Comparison of ENCODE assay signal across 9 cellular contexts in the genomic region with DNA sequence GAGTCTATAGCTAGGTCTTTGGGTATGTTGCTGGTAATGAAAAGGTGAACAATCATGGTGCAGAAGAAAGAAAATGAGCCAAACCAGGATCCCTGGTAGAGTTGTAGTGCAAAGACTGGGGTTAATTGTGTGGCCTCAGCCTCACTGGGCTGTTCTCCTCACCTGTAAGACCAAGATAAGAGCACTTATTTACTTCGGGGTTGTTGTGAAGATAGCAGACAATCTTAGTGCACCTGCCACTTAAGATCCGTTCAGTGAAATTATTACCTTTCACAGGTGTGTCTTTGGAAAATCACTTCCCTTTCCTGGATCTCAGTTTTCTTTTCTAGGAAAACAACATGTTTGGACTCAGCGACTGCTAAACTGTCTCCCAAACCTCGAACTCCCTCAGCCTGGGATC. TPM values are rescaled to one million over a fixed set of nuclear protein-coding genes. Genes with fewer than 3 reads are reported as not detected.
A peak's percentile ranks its signal among the peaks of the same experiment; 100 is the strongest.
DNase-seq lines count a peak whose midpoint lies in the region; ATAC-seq, FAIRE-seq and TF ChIP-seq lines count a peak whose summit lies in the region.
"Had no signal": no experiment of that assay in that cellular context is flagged by ENCODE, and none has a peak within 500 bp of the region (broad histone marks: within the 10 kb centered on the region; RNA-seq: fewer than 3 reads in every experiment).

No MANE protein-coding gene starts in this region.

- TSS peak; percentile 76 for BruUV-seq in K562 (replicated peaks; lab: Mats Ljungman, UMichigan)

- H3K27me3 ChIP-seq in left ventricle myocardium inferior (ENCODE audit: low read depth) (no peaks in the 10 kb centered on the region), K562 (ENCODE audit: control insufficient read depth in 2 of 2, insufficient read depth in 2 of 2, low read length in 2 of 2) (no peaks in the 10 kb centered on the region), vagina (no peaks in the 10 kb centered on the region)

- TF ChIP-seq POLR2A in K562 (conservative IDR thresholded peaks at IDR 0.05) (no peak), vagina (IDR thresholded peaks at IDR 0.05) (no peak)

- FAIRE-seq in K562 (lab: Jason Lieb, UNC), result peak; percentile 15

- peak overlapping the region; percentile 99 for H2AFZ ChIP-seq in K562 (ENCODE audit: low read depth, low read length)

- H3K4me3 ChIP-seq in left ventricle myocardium inferior (peak overlapping the region; percentile 73), K562 (peak overlapping the region; percentile 56; the same call in 1 of the 2 replicates), mesodermal cell (ENCODE audit: extremely low read depth, insufficient read depth, low read length, poor library complexity, severe bottlenecking) (peak overlapping the region; percentile 43), vagina (peak overlapping the region; percentile 55 to 64)

- no peaks in the 10 kb centered on the region for H3K9me1 ChIP-seq in K562 (ENCODE audit: control insufficient read depth, insufficient read depth, low read length)

- intact Hi-C loops in left ventricle myocardium inferior (cut with micrococcal nuclease) (loop anchor here (10.0 kb wide), 2 partner anchors 409 to 511 kb away; a partner anchor contains a TSS), Right ventricle myocardium inferior (cut with DNase I) (loop anchor here (2.0 to 10.0 kb wide), 8 partner anchors 91 to 511 kb away; a partner anchor contains a TSS), K562 (cut with micrococcal nuclease) (loop anchor here (5.0 to 10.0 kb wide), 4 partner anchors 212 to 513 kb away; a partner anchor contains a TSS), vagina (cut with DNase I) (loop anchor here (2.0 to 10.0 kb wide), 3 partner anchors 401 to 513 kb away; no protein-coding TSS in a partner anchor)

- TF ChIP-seq EP300 in K562 (IDR thresholded peaks at IDR 0.05; ENCODE audit: low read length), result no peak

- H3K9me3 ChIP-seq in left ventricle myocardium inferior (replicated peaks) (no peaks in the 10 kb centered on the region), K562 (replicated peaks; ENCODE audit: control insufficient read depth, insufficient read depth, low read depth, low read length) (no peaks in the 10 kb centered on the region), mesodermal cell (ENCODE audit: control insufficient read depth, low read length) (no peaks in the 10 kb centered on the region), vagina (no peaks in the 10 kb centered on the region)

- H3K4me1 ChIP-seq in left ventricle myocardium inferior (peaks cover 48% of the 10 kb centered on the region), K562 (replicated peaks in 1 of 2; ENCODE audit: control insufficient read depth in 2 of 2, insufficient read depth in 2 of 2, low read length in 2 of 2) (peaks cover 9 to 28% of the 10 kb centered on the region in 2 experiments), mesodermal cell (ENCODE audit: control insufficient read depth, insufficient read depth, low read length, poor library complexity, severe bottlenecking) (peaks cover 7% of the 10 kb centered on the region), vagina (peaks cover 31% of the 10 kb centered on the region)

- CTCF ChIA-PET in K562 (lab: Yijun Ruan, JAX; ENCODE audit: low intra/inter-chr PET ratio), result no interaction called here

- no peaks in the 10 kb centered on the region; the same call in 2 of the 3 replicates for H3K79me2 ChIP-seq in K562 (ENCODE audit: control insufficient read depth, insufficient read depth, low read length)

- H3K4me2 ChIP-seq in K562 (ENCODE audit: insufficient read depth, low read length), result peak overlapping the region; percentile 79

- peak overlapping the region; percentile 99 for H3K27ac ChIP-seq in left ventricle myocardium inferior (replicated peaks)
- H3K27ac ChIP-seq in K562 (ENCODE audit: extremely low read depth, low read depth, low read length), result no peak overlapping the region
- H3K27ac ChIP-seq in mesodermal cell (ENCODE audit: low read depth, low read length, severe bottlenecking), result no peak overlapping the region
- peak overlapping the region; percentile 97 for H3K27ac ChIP-seq in vagina

- H3K9ac ChIP-seq in K562 (ENCODE audit: insufficient read depth in 1 of 2, low read depth in 2 of 2, low read length in 2 of 2), result peak overlapping the region in 1 of 2 experiments; percentile 72; a peak in 1 of 4 replicates

- in situ Hi-C loops in K562 (cut with MboI), result no loop called here

- H4K20me1 ChIP-seq in K562 (replicated peaks; ENCODE audit: control insufficient read depth, insufficient read depth, low read length), result no peaks in the 10 kb centered on the region

- TF ChIP-seq RAD21 in K562 (CRISPR knock-in tag; conservative IDR thresholded peaks at IDR 0.05 in 1 of 2, IDR thresholded peaks at IDR 0.05 in 1 of 2), result no peak

- 5% methylated on average over 4 of the region's 4 CpGs for WGBS in K562 (ENCODE audit: insufficient coverage, low coverage, missing lambda C conversion rate)
- WGBS in mesodermal cell (ENCODE audit: insufficient coverage in 2 of 2), 2 experiments, result 92 to 100% methylated on average over 3 to 4 of the region's 4 CpGs

- TF ChIP-seq CTCF in left ventricle myocardium inferior (IDR thresholded peaks at IDR 0.05; ENCODE audit: borderline replicate concordance) (no peak), K562 (IDR thresholded peaks at IDR 0.05 in 2 of 3, conservative IDR thresholded peaks at IDR 0.05 in 1 of 3; ENCODE audit: insufficient read depth in 2 of 3, low read depth in 1 of 3, low read length in 3 of 3) (no peak), vagina (IDR thresholded peaks at IDR 0.05) (no peak)

- H3K36me3 ChIP-seq in left ventricle myocardium inferior, result no peaks in the 10 kb centered on the region
- H3K36me3 ChIP-seq in K562 (ENCODE audit: control insufficient read depth, insufficient read depth, low read length), result no peaks in the 10 kb centered on the region
- H3K36me3 ChIP-seq in mesodermal cell (ENCODE audit: control insufficient read depth, insufficient read depth, low read length), result no peaks in the 10 kb centered on the region
- H3K36me3 ChIP-seq in vagina, result no peaks in the 10 kb centered on the region

- ATAC-seq in Right ventricle myocardium inferior (no peak), K562 (no peak), GM19035 (IDR thresholded peaks at IDR 0.05; ENCODE audit: unreplicated experiment) (no peak)

- DNase-seq in left ventricle myocardium inferior (no peak), Right ventricle myocardium inferior (ENCODE audit: missing footprints) (no peak), K562 (ENCODE audit: extremely low read depth in 1 of 4, low spot score in 3 of 4) (peak in 1 of 4 experiments; percentile 28), vagina (ENCODE audit: extremely low spot score in 2 of 2) (no peak), HPDE6-E6E7 (ENCODE audit: extremely low spot score) (no peak), NCI-H446 treated with DMSO at 0.1 percent for 48 hours (lab: John Stamatoyannopoulos, UW) (no peak)
- DNase-seq: NK-92 treated with Interleukin-12 subunit alpha and Interleukin-12 subunit beta, amount 100 ng/mL, for 24 hours had no signal

- POLR2A ChIA-PET in K562 (lab: Yijun Ruan, JAX), result interaction anchor here (1.2 to 1.9 kb wide), 2 partner anchors 10 to 17 kb away, joined by 4 to 5 read pairs; no protein-coding TSS in a partner anchor

TF ChIP-seq in K562, 482 proteins besides CTCF, POLR2A, EP300 and RAD21:
- TF ChIP-seq NCOR1 (IDR thresholded peaks at IDR 0.05), result peak; percentile 19; the same call in 1 of the 2 replicates
- peak; percentile 60 for TF ChIP-seq TCF3 (CRISPR knock-in tag; IDR thresholded peaks at IDR 0.05)
- TF ChIP-seq CBFA2T2 (conservative IDR thresholded peaks at IDR 0.05), result peak; percentile 61
- TF ChIP-seq ARID1B (IDR thresholded peaks at IDR 0.05), result peak; percentile 23; the same call in 1 of the 2 replicates
- TF ChIP-seq TAL1 (IDR thresholded peaks at IDR 0.05), result peak; percentile 59
- peak; percentile 75 for TF ChIP-seq CBFA2T3 (IDR thresholded peaks at IDR 0.05)
- TF ChIP-seq NCOA2 (IDR thresholded peaks at IDR 0.05; ENCODE audit: partially characterized antibody in 2 of 2), result no peak
- 0 out of 4 replicates have a peak, but pooled peaks of 1 of the 2 experiments have one; percentile 17 for TF ChIP-seq KDM1A (IDR thresholded peaks at IDR 0.05)
- peak; percentile 79 for TF ChIP-seq ZEB2 (IDR thresholded peaks at IDR 0.05)
- no peak for TF ChIP-seq ZKSCAN1 (IDR thresholded peaks at IDR 0.05; ENCODE audit: low read depth, low read length)
- TF ChIP-seq ZNF79 (CRISPR knock-in tag; IDR thresholded peaks at IDR 0.05; ENCODE audit: low read depth), result no peak
- peak; percentile 53 for TF ChIP-seq TEAD4 (IDR thresholded peaks at IDR 0.05; ENCODE audit: low read length)
- no peak for TF ChIP-seq TEAD4 (CRISPR knock-in tag; IDR thresholded peaks at IDR 0.05; ENCODE audit: borderline replicate concordance)
- TF ChIP-seq ELF1 (tag; IDR thresholded peaks at IDR 0.05), result 0 out of 2 replicates have a peak, but pooled peaks have one; percentile 22
TF ChIP-seq in K562: peak in this region for 10.

RNA-seq across cellular contexts. Expression of a gene that starts 1.3 kb away (rescaled TPM):
- total RNA-seq in left ventricle myocardium inferior (31.2 TPM), Right ventricle myocardium inferior (28.5 TPM), K562 (2014; rRNA removed) (10.4 and 10.8 TPM in 2 replicates), K562 (2014; rRNA removed; fragmentation: Illumina TruSeq; extraction: Trizol) (15.0 and 17.6 TPM in 2 replicates), K562 (2015; rRNA removed; fragmentation: Illumina TruSeq; extraction: Trizol) (17.9 and 19.2 TPM in 2 replicates), K562 (2021) (10.6 and 12.1 TPM in 2 replicates), vagina (11.8 TPM)
- total RNA-seq in K562 (2011; cell fraction: chromatin; rRNA removed; ENCODE audit: low replicate concordance), result 24.6 and 32.7 TPM in 2 replicates
- 11.2 and 13.0 TPM in 2 replicates for total RNA-seq in K562 (2011; cell fraction: nucleolus; rRNA removed)
- total RNA-seq in K562 (2011; cell fraction: nucleoplasm; rRNA removed), result 22.0 and 23.1 TPM in 2 replicates
- polyA plus RNA-seq in K562 (2011; rRNA removed) (9.7 TPM in 2 replicates), K562 (2014; fragmentation: Illumina TruSeq; extraction: Trizol) (11.4 and 13.1 TPM in 2 replicates), K562 (2014; fragmentation: Nextera tagmentation; extraction: Ambion mirVana) (10 to 100 TPM; 12.6 to 15.4 TPM), K562 (2014; rRNA removed) (11.7 and 12.3 TPM in 2 replicates)
- polyA plus RNA-seq in K562 (2011; cell fraction: cytosol; rRNA removed), result 5.6 and 10.0 TPM in 2 replicates
- 7.6 and 11.6 TPM in 2 replicates for polyA plus RNA-seq in K562 (2011; cell fraction: nucleus; rRNA removed)
- polyA plus RNA-seq in K562 (2012), result 11.1 and 43.7 TPM in 2 replicates
- 20.1 and 26.5 TPM in 2 replicates for polyA minus RNA-seq in K562 (2011; rRNA and poly(A)+ RNA removed)
- 6.1 and 6.9 TPM in 2 replicates for polyA minus RNA-seq in K562 (2011; cell fraction: cytosol; rRNA and poly(A)+ RNA removed)
- polyA minus RNA-seq in K562 (2011; cell fraction: nucleus; rRNA and poly(A)+ RNA removed), result 19.9 and 37.7 TPM in 2 replicates
- polyA plus RNA-seq in mesodermal cell (2013, experiment 1 of 2), result 8.9 TPM
- 8.1 TPM for polyA plus RNA-seq in mesodermal cell (2013, experiment 2 of 2)

Comparison
In these comparisons a context has a peak if more than half of its experiments do, and no peak if none do; other contexts are left out.
1. H3K27ac ChIP-seq: peak in left ventricle myocardium inferior (single experiment) and vagina (single experiment); none in K562 (single experiment) and mesodermal cell (single experiment).
2. Peak in every context shown above with its lines, with median percentiles within 50 percentile points of each other: H3K4me3 ChIP-seq.